Comparison of ENCODE assay signal across 11 cellular contexts in genomic region chr20:44471481-44471882, GRCh38. TPM values are rescaled to one million over a fixed set of nuclear protein-coding genes. Genes with fewer than 3 reads are reported as not detected.
DNase-seq lines count a peak whose midpoint lies in the region; ATAC-seq and TF ChIP-seq lines count a peak whose summit lies in the region.
"Had no signal": no experiment of that assay in that cellular context is flagged by ENCODE, and none has a peak within 500 bp of the region (broad histone marks: within the 10 kb centered on the region; RNA-seq: fewer than 3 reads in every experiment).

No MANE protein-coding gene starts in this region.

- H3K4me2 ChIP-seq in SK-N-SH = no peak overlapping the region

- 68% methylated on average over 2 of the region's 2 CpGs for WGBS in SK-N-SH (ENCODE audit: low lambda C conversion rate)

- H3F3A ChIP-seq in SK-N-SH (replicated peaks; ENCODE audit: insufficient read depth) = no peaks in the 10 kb centered on the region

- peaks cover 7% of the 10 kb centered on the region; the same call in 1 of the 2 replicates for H3K79me2 ChIP-seq in SK-N-SH (ENCODE audit: insufficient read depth)

- H3K4me1 ChIP-seq in cardiac muscle cell (ENCODE audit: low read depth) (no peaks in the 10 kb centered on the region), SK-N-SH (ENCODE audit: control insufficient read depth in 1 of 2, insufficient read depth in 2 of 2, low read depth in 1 of 2, low read length in 1 of 2) (peaks cover 0 to 7% of the 10 kb centered on the region in 2 experiments; a peak in 1 of 4 replicates), upper lobe of right lung (peaks cover 5% of the 10 kb centered on the region)

- no peaks in the 10 kb centered on the region for H4K20me1 ChIP-seq in SK-N-SH (ENCODE audit: insufficient read depth)

- H3K27ac ChIP-seq in cardiac muscle cell (no peak overlapping the region), SK-N-SH (ENCODE audit: low read depth in 2 of 2, low read length in 1 of 2) (no peak overlapping the region), upper lobe of right lung (no peak overlapping the region)

- H3K9me3 ChIP-seq in cardiac muscle cell (ENCODE audit: low read depth) (no peaks in the 10 kb centered on the region), SK-N-SH (no peaks in the 10 kb centered on the region), upper lobe of right lung (no peaks in the 10 kb centered on the region)

- POLR2A ChIA-PET in SK-N-SH (lab: Yijun Ruan, JAX) = no interaction called here

- CTCF ChIA-PET in SK-N-SH (lab: Yijun Ruan, JAX) = interaction anchor here (0.6 to 5.9 kb wide), 32 partner anchors 9 to 849 kb away, joined by 3 to 44 read pairs (median 4); partner anchors contain the start of gene FITM2

- no peaks in the 10 kb centered on the region for H3K36me3 ChIP-seq in cardiac muscle cell
- no peaks in the 10 kb centered on the region for H3K36me3 ChIP-seq in SK-N-SH (replicated peaks in 1 of 2; ENCODE audit: control insufficient read depth in 1 of 2, insufficient read depth in 2 of 2, low read length in 1 of 2)
- H3K36me3 ChIP-seq in upper lobe of right lung = no peaks in the 10 kb centered on the region

- H3K9me2 ChIP-seq in SK-N-SH = no peaks in the 10 kb centered on the region

- H2AFZ ChIP-seq in SK-N-SH (ENCODE audit: low read depth) = no peak overlapping the region

- peak; percentile 83 for TF ChIP-seq RAD21 in SK-N-SH (IDR thresholded peaks at IDR 0.05; ENCODE audit: low read length)

- ATAC-seq in Right ventricle myocardium inferior = no peak
- no peak for ATAC-seq in upper lobe of right lung
- ATAC-seq in GM19395 (IDR thresholded peaks at IDR 0.05; ENCODE audit: unreplicated experiment) = no peak
- ATAC-seq in GM18861 (IDR thresholded peaks at IDR 0.05; ENCODE audit: unreplicated experiment) = no peak
- no peak for ATAC-seq in HG03354 (IDR thresholded peaks at IDR 0.05; ENCODE audit: poor library complexity, severe bottlenecking, unreplicated experiment)
- ATAC-seq: activated naive CD8-positive, alpha-beta T cell treated with anti-CD3 and anti-CD28 coated beads, Interleukin-2, amount 50 U/mL, for 24 hours had no signal

- TF ChIP-seq EP300 in SK-N-SH (IDR thresholded peaks at IDR 0.05; ENCODE audit: borderline replicate concordance in 1 of 2, low read depth in 1 of 2, low read length in 1 of 2) = no peak

- DNase-seq in cardiac muscle cell (ENCODE audit: low read depth in 1 of 2, low spot score in 1 of 2) = peak; percentile 39 to 80
- DNase-seq in Right ventricle myocardium inferior (ENCODE audit: missing footprints) = no peak
- peak; percentile 47 for DNase-seq in SK-N-SH
- peak; percentile 22 for DNase-seq in foreskin melanocyte
- DNase-seq in upper lobe of right lung = no peak
- DNase-seq: activated naive CD8-positive, alpha-beta T cell treated with anti-CD3 and anti-CD28 coated beads, Interleukin-2, amount 50 U/mL, for 24 hours; CD4-positive, CD25-positive, alpha-beta regulatory T cell; kidney glomerular epithelial cell had no signal

- no peak overlapping the region for H3K4me3 ChIP-seq in cardiac muscle cell
- H3K4me3 ChIP-seq in SK-N-SH (ENCODE audit: low read depth in 2 of 2, low read length in 1 of 2) = no peak overlapping the region
- H3K4me3 ChIP-seq in upper lobe of right lung = no peak overlapping the region

- TF ChIP-seq CTCF in cardiac muscle cell (IDR thresholded peaks at IDR 0.05; ENCODE audit: low read depth, low read length) (peak; percentile 67), SK-N-SH (IDR thresholded peaks at IDR 0.05) (peak; percentile 59), upper lobe of right lung (IDR thresholded peaks at IDR 0.05) (peak; percentile 19)

- H3K27me3 ChIP-seq in cardiac muscle cell = no peaks in the 10 kb centered on the region
- no peaks in the 10 kb centered on the region for H3K27me3 ChIP-seq in SK-N-SH (ENCODE audit: insufficient read depth)
- no peaks in the 10 kb centered on the region for H3K27me3 ChIP-seq in upper lobe of right lung

- H3K9ac ChIP-seq in SK-N-SH = no peak overlapping the region

- intact Hi-C loops in Right ventricle myocardium inferior (cut with DNase I) (loop anchor here (10.0 kb wide), 1 partner anchor 357 kb away; no protein-coding TSS in a partner anchor), upper lobe of right lung (cut with DNase I) (no loop called here)

TF ChIP-seq in SK-N-SH, 30 proteins besides CTCF, POLR2A, EP300 and RAD21:
- TF ChIP-seq TEAD4 (IDR thresholded peaks at IDR 0.05; ENCODE audit: borderline replicate concordance, insufficient read depth) (no peak), SMC3 (IDR thresholded peaks at IDR 0.05; ENCODE audit: low read depth, low read length) (peak; percentile 64)

RNA-seq across cellular contexts. Expression of gene TTPAL, which starts 4.2 kb away (rescaled TPM):
- total RNA-seq in cardiac muscle cell (5.6 and 6.1 TPM in 2 replicates), Right ventricle myocardium inferior (2.9 TPM), upper lobe of right lung (8.0 TPM)
- polyA plus RNA-seq in cardiac muscle cell (6.6 and 9.8 TPM in 2 replicates), SK-N-SH (2012; rRNA removed) (4.9 and 5.7 TPM in 2 replicates)
- 5.4 and 5.6 TPM in 2 replicates for polyA plus RNA-seq in SK-N-SH (2012; cell fraction: cytosol; rRNA removed)
- polyA plus RNA-seq in SK-N-SH (2012; cell fraction: nucleus; rRNA removed) = 12.4 and 16.5 TPM in 2 replicates

RNA-seq across cellular contexts. Expression of gene SERINC3, which starts 50.4 kb away (rescaled TPM):
- total RNA-seq in cardiac muscle cell (49.2 and 82.9 TPM in 2 replicates), Right ventricle myocardium inferior (82.4 TPM), upper lobe of right lung (143 TPM)
- polyA plus RNA-seq in cardiac muscle cell (73.8 and 95.1 TPM in 2 replicates), SK-N-SH (2012; rRNA removed) (105 and 173 TPM in 2 replicates)
- 101 and 124 TPM in 2 replicates for polyA plus RNA-seq in SK-N-SH (2012; cell fraction: cytosol; rRNA removed)
- 71.6 and 109 TPM in 2 replicates for polyA plus RNA-seq in SK-N-SH (2012; cell fraction: nucleus; rRNA removed)

Comparison
In these comparisons a context has a peak if more than half of its experiments do, and no peak if none do; other contexts are left out.
1. DNase-seq: peak in cardiac muscle cell (2 of 2), SK-N-SH (single experiment) and foreskin melanocyte (single experiment); none in Right ventricle myocardium inferior (single experiment) and upper lobe of right lung (single experiment).
2. Peak in every context shown above with its lines, with median percentiles within 50 percentile points of each other: CTCF ChIP-seq.